10 cellular contexts compared by ENCODE assay signal in genomic region chr18:63299837-63300787, GRCh38. TPM values are rescaled to one million over a fixed set of nuclear protein-coding genes. Genes with fewer than 3 reads are reported as not detected.
DNase-seq lines count a peak whose midpoint lies in the region; ATAC-seq and TF ChIP-seq lines count a peak whose summit lies in the region.
"Had no signal": no experiment of that assay in that cellular context is flagged by ENCODE, and none has a peak within 500 bp of the region (broad histone marks: within the 10 kb centered on the region; RNA-seq: fewer than 3 reads in every experiment).

No MANE protein-coding gene starts in this region.

- DNase-seq in CD4-positive, alpha-beta memory T cell = peak in 2 of 5 donors; percentile 21 to 53
- DNase-seq in GM20000 (ENCODE audit: low spot score) (peak; percentile 47), hepatic stellate cell (ENCODE audit: low spot score) (peak; percentile 18), HK-2 (ENCODE audit: unreplicated experiment) (no peak), aorta (no peak), iPS-NIHi11 (ENCODE audit: low spot score) (no peak), epidermal melanocyte (ENCODE audit: insufficient read length, low spot score) (no peak)
- DNase-seq: OCI-M1 had no signal

- no peak for TF ChIP-seq CTCF in GM20000 (IDR thresholded peaks at IDR 0.05; ENCODE audit: extremely low read depth, missing control alignments)

- intact Hi-C loops in CD4-positive, alpha-beta memory T cell (cut with micrococcal nuclease) = loop anchor here (1.0 kb wide), 1 partner anchor 9 kb away; no protein-coding TSS in a partner anchor
- intact Hi-C loops in aorta (cut with DNase I) = no loop called here

- H3K36me3 ChIP-seq in CD4-positive, alpha-beta memory T cell (ENCODE audit: insufficient read depth, low read length) = peaks cover 4% of the 10 kb centered on the region
- peaks cover 36% of the 10 kb centered on the region for H3K36me3 ChIP-seq in KOPT-K1 (ENCODE audit: insufficient read depth, low read length)
- no peaks in the 10 kb centered on the region for H3K36me3 ChIP-seq in aorta (ENCODE audit: control insufficient read depth in 1 of 2, insufficient read depth in 2 of 2, low read length in 1 of 2)

- H3K36me3 Mint-ChIP-seq in CD4-positive, alpha-beta memory T cell = peaks cover 42 to 59% of the 10 kb centered on the region in 2 donors

- POLR2A ChIA-PET in CD4-positive, alpha-beta memory T cell (lab: Charles Lee; ENCODE audit: partially characterized antibody) = interaction anchor here (0.6 to 11.8 kb wide), 17 partner anchors 7 to 166 kb away, joined by 3 to 137 read pairs (median 11); partner anchors contain the start of gene BCL2

- peaks cover 90% of the 10 kb centered on the region for H3K4me1 ChIP-seq in CD4-positive, alpha-beta memory T cell (ENCODE audit: insufficient read depth, low read length)
- peaks cover 0 to 1% of the 10 kb centered on the region in 2 donors for H3K4me1 ChIP-seq in aorta (ENCODE audit: control insufficient read depth in 1 of 2, insufficient read depth in 2 of 2, low read length in 2 of 2)

- peak overlapping the region; percentile 87 to 96 (median 93) for H3K27ac Mint-ChIP-seq in CD4-positive, alpha-beta memory T cell

- peaks cover 64 to 92% (median 73%) of the 10 kb centered on the region in 4 donors for H3K4me1 Mint-ChIP-seq in CD4-positive, alpha-beta memory T cell

- 75 to 77% methylated on average over 7 of the region's 7 CpGs for WGBS in aorta, 2 donors

- CTCF ChIA-PET in CD4-positive, alpha-beta memory T cell (lab: Charles Lee; ENCODE audit: partially characterized antibody) = interaction anchor here (0.6 to 5.2 kb wide), 10 partner anchors 10 to 165 kb away, joined by 3 to 57 read pairs (median 5); partner anchors contain the start of gene BCL2

- no peaks in the 10 kb centered on the region for H3K9me3 ChIP-seq in CD4-positive, alpha-beta memory T cell (ENCODE audit: control insufficient read depth in 1 of 2, low read length in 2 of 2)
- H3K9me3 ChIP-seq in KOPT-K1 (ENCODE audit: insufficient read depth, low read length, poor library complexity, severe bottlenecking) = no peaks in the 10 kb centered on the region
- H3K9me3 ChIP-seq in aorta (ENCODE audit: control insufficient read depth, low read length) = no peaks in the 10 kb centered on the region

- H3K4me3 Mint-ChIP-seq in CD4-positive, alpha-beta memory T cell = peak overlapping the region; percentile 20 to 87 (median 76)

- no peaks in the 10 kb centered on the region for H3K27me3 Mint-ChIP-seq in CD4-positive, alpha-beta memory T cell

- H3K9me3 Mint-ChIP-seq in CD4-positive, alpha-beta memory T cell = no peaks in the 10 kb centered on the region

- no peak overlapping the region for H3K4me3 ChIP-seq in CD4-positive, alpha-beta memory T cell (ENCODE audit: low read length in 2 of 2)
- no peak overlapping the region for H3K4me3 ChIP-seq in aorta (ENCODE audit: low read length in 2 of 2)

- H3K27ac ChIP-seq in CD4-positive, alpha-beta memory T cell (ENCODE audit: low read depth, low read length) = peak overlapping the region; percentile 22
- H3K27ac ChIP-seq in KOPT-K1 (ENCODE audit: low read depth, low read length, poor library complexity, severe bottlenecking) (peak overlapping the region; percentile 61), aorta (ENCODE audit: low read depth in 1 of 2, low read length in 2 of 2) (no peak overlapping the region)
- H3K27ac ChIP-seq: epithelial cell of prostate had no signal

- ATAC-seq in aorta (ENCODE audit: low FRiP score) = no peak

- no peaks in the 10 kb centered on the region for H3K27me3 ChIP-seq in CD4-positive, alpha-beta memory T cell (ENCODE audit: insufficient read depth, low read length)
- no peaks in the 10 kb centered on the region for H3K27me3 ChIP-seq in aorta (ENCODE audit: control insufficient read depth in 1 of 2, insufficient read depth in 2 of 2, low read length in 1 of 2)

RNA-seq across cellular contexts. Expression of gene BCL2, which starts 19.5 kb away (rescaled TPM):
- total RNA-seq in CD4-positive, alpha-beta memory T cell = 10 to 100 TPM; 40.8 to 42.7 TPM
- 10 to 100 TPM; 28.5 to 50.4 TPM for polyA plus RNA-seq in CD4-positive, alpha-beta memory T cell
- total RNA-seq in aorta = 10 to 100 TPM; 23.7 to 25.4 TPM
- polyA plus RNA-seq in aorta = 1 to 10 TPM; 2.6 to 4.3 TPM

Comparison
In these comparisons a context has a peak if more than half of its experiments do, and no peak if none do; other contexts are left out.
1. DNase-seq: peak in GM20000 (single experiment) and hepatic stellate cell (single experiment); none in HK-2 (single experiment), aorta (0 of 2), iPS-NIHi11 (single experiment) and epidermal melanocyte (single experiment).
2. H3K27ac ChIP-seq: peak in CD4-positive, alpha-beta memory T cell (single experiment) and KOPT-K1 (single experiment); none in aorta (0 of 2).